ENCODE assay signal across 38 cellular contexts in genomic region chr4:84504821-84505220, GRCh38. TPM values are rescaled to one million over a fixed set of nuclear protein-coding genes. Genes with fewer than 3 reads are reported as not detected.
"Had no signal": no experiment of that assay in that cellular context is flagged by ENCODE, and none has a peak within 500 bp of the region (broad histone marks: within the 10 kb centered on the region; RNA-seq: fewer than 3 reads in every experiment).

No MANE protein-coding gene starts in this region.

- H3K9me3 ChIP-seq: ascending aorta had no signal

- DNase-seq: activated B cell treated with CpG ODN at 0.5 μM for 24 hours; activated CD4-positive, alpha-beta memory T cell treated with anti-CD3 and anti-CD28 coated beads, Interleukin-2, amount 10 ng/mL, durations not matched to agents 7 days and 5 days; activated CD4-positive, alpha-beta T cell treated with anti-CD3 and anti-CD28 coated beads for 48 hours; activated CD4-positive, alpha-beta T cell treated with anti-CD3 and anti-CD28 coated beads, Interleukin-2, amount 10 ng/mL, durations not matched to agents 7 days and 5 days; activated CD4-positive, alpha-beta T cell treated with anti-CD3 and anti-CD28 coated beads, Interleukin-2, amount 50 U/mL, for 48 hours; activated CD4-positive, CD25-positive, alpha-beta regulatory T cell treated with anti-CD3 and anti-CD28 coated beads, Interleukin-2, amount 50 U/mL, for 72 hours; activated CD8-positive, alpha-beta memory T cell treated with anti-CD3 and anti-CD28 coated beads, Interleukin-2, amount 50 U/mL, for 4 hours; activated effector memory CD4-positive, alpha-beta T cell treated with anti-CD3 and anti-CD28 coated beads, Interleukin-2, amount 50 U/mL, for 16 hours; activated gamma-delta T cell treated with Interleukin-2 at 50 U/mL for 16 hours; activated naive CD4-positive, alpha-beta T cell; activated naive CD4-positive, alpha-beta T cell treated with anti-CD3 and anti-CD28 coated beads, Interleukin-2, amount 10 ng/mL, durations not matched to agents 7 days and 5 days; activated naive CD8-positive, alpha-beta T cell treated with anti-CD3 and anti-CD28 coated beads, Interleukin-2, amount 10 ng/mL, durations not matched to agents 7 days and 5 days; activated naive CD8-positive, alpha-beta T cell treated with anti-CD3 and anti-CD28 coated beads, Interleukin-2, amount 50 U/mL, for 24 hours; activated T-cell treated with anti-CD3 and anti-CD28 coated beads for 4 hours; activated T-cell treated with anti-CD3 and anti-CD28 coated beads, Interleukin-2, amount 50 U/mL, for 1 hour; activated T-cell treated with anti-CD3 and anti-CD28 coated beads, Interleukin-2, amount 50 U/mL, for 4 hours; activated T-cell treated with anti-CD3 and anti-CD28 coated beads, Interleukin-2, amount 50 U/mL, for 72 hours; amygdala; anterior cingulate cortex; caudate nucleus; cerebellar nuclear complex; T-helper 1 cell; T-helper 2 cell; T-helper 9 cell had no signal

- FAIRE-seq: bronchial epithelial cell, TTC549 had no signal

- H3K36me3 Mint-ChIP-seq: brain had no signal

- H3K9me3 Mint-ChIP-seq: activated CD4-positive, alpha-beta memory T cell treated with anti-CD3 and anti-CD28 coated beads, Interleukin-2, amount 10 ng/mL, durations not matched to agents 7 days and 5 days; activated CD4-positive, alpha-beta T cell treated with anti-CD3 and anti-CD28 coated beads, Interleukin-2, amount 10 ng/mL, durations not matched to agents 7 days and 5 days; activated naive CD4-positive, alpha-beta T cell treated with anti-CD3 and anti-CD28 coated beads, Interleukin-2, amount 10 ng/mL, durations not matched to agents 7 days and 5 days; activated T-cell treated with anti-CD3 and anti-CD28 coated beads, Interleukin-2, amount 50 U/mL, for 72 hours; activated T-helper 17 cell treated with anti-CD3 and anti-CD28 coated beads, Interleukin-2, amount 50 U/mL, for 72 hours; central memory CD8-positive, alpha-beta T cell; T-helper 2 cell treated with Interferon-gamma antibody and Interleukin-4, amounts not matched to agents 5 μg/mL and 100 μg/mL, for 36 hours had no signal

- ATAC-seq: activated naive CD8-positive, alpha-beta T cell treated with anti-CD3 and anti-CD28 coated beads, Interleukin-2, amount 50 U/mL, for 24 hours; activated T-cell treated with anti-CD3 and anti-CD28 coated beads, Interleukin-2, amount 50 U/mL, for 4 hours; activated T-cell treated with anti-CD3 and anti-CD28 coated beads, Interleukin-2, amount 50 U/mL, for 72 hours; activated T-helper 17 cell treated with anti-CD3 and anti-CD28 coated beads, Interleukin-2, amount 50 U/mL, for 72 hours had no signal

- H3K36me3 ChIP-seq: ascending aorta, cardiac muscle cell had no signal

- H3K4me3 ChIP-seq: ascending aorta, cardiac muscle cell had no signal

- H3K27ac ChIP-seq: ascending aorta, cardiac muscle cell, VCaP had no signal

- H3K4me3 Mint-ChIP-seq: activated B cell treated with CpG ODN at 0.5 μM for 24 hours; activated CD4-positive, alpha-beta memory T cell treated with anti-CD3 and anti-CD28 coated beads, Interleukin-2, amount 10 ng/mL, durations not matched to agents 7 days and 5 days; activated CD4-positive, alpha-beta T cell treated with anti-CD3 and anti-CD28 coated beads, Interleukin-2, amount 10 ng/mL, durations not matched to agents 7 days and 5 days; activated naive CD4-positive, alpha-beta T cell treated with anti-CD3 and anti-CD28 coated beads, Interleukin-2, amount 10 ng/mL, durations not matched to agents 7 days and 5 days; activated naive CD4-positive, alpha-beta T cell treated with anti-CD3 and anti-CD28 coated beads, Interleukin-2, amount 50 U/mL, for 24 hours; activated naive CD8-positive, alpha-beta T cell; activated naive CD8-positive, alpha-beta T cell treated with anti-CD3 and anti-CD28 coated beads, Interleukin-2, amount 10 ng/mL, durations not matched to agents 7 days and 5 days; activated naive CD8-positive, alpha-beta T cell treated with anti-CD3 and anti-CD28 coated beads, Interleukin-2, amount 50 U/mL, for 24 hours; activated T-cell treated with anti-CD3 and anti-CD28 coated beads, Interleukin-2, amount 50 U/mL, for 4 hours; activated T-cell treated with anti-CD3 and anti-CD28 coated beads, Interleukin-2, amount 50 U/mL, for 72 hours; activated T-helper 1 cell treated with anti-CD3 and anti-CD28 coated beads, Interleukin-12 subunit alpha, Interleukin-12 subunit beta, Interleukin-2, Interleukin-4 antibody, amounts not matched to agents 30 ng/mL and 10 ng/mL and 1 ng/mL, durations not matched to agents 14 hours and 24 hours and 36 hours; activated T-helper 17 cell treated with anti-CD3 and anti-CD28 coated beads, Interleukin-2, amount 50 U/mL, for 72 hours; brain; central memory CD8-positive, alpha-beta T cell; T-helper 1 cell treated with Interleukin-12 subunit alpha and Interleukin-12 subunit beta and Interleukin-4 antibody, amounts not matched to agents 30 μg/mL and 1 μg/mL, for 36 hours; T-helper 2 cell treated with Interferon-gamma antibody and Interleukin-4, amounts not matched to agents 5 μg/mL and 100 μg/mL, for 36 hours had no signal

- H3K27ac Mint-ChIP-seq: activated B cell treated with CpG ODN at 0.5 μM for 24 hours; activated CD4-positive, alpha-beta memory T cell treated with anti-CD3 and anti-CD28 coated beads, Interleukin-2, amount 10 ng/mL, durations not matched to agents 7 days and 5 days; activated CD4-positive, alpha-beta T cell treated with anti-CD3 and anti-CD28 coated beads, Interleukin-2, amount 10 ng/mL, durations not matched to agents 7 days and 5 days; activated naive CD4-positive, alpha-beta T cell treated with anti-CD3 and anti-CD28 coated beads, Interleukin-2, amount 10 ng/mL, durations not matched to agents 7 days and 5 days; activated naive CD4-positive, alpha-beta T cell treated with anti-CD3 and anti-CD28 coated beads, Interleukin-2, amount 50 U/mL, for 24 hours; activated naive CD8-positive, alpha-beta T cell; activated naive CD8-positive, alpha-beta T cell treated with anti-CD3 and anti-CD28 coated beads, Interleukin-2, amount 10 ng/mL, durations not matched to agents 7 days and 5 days; activated naive CD8-positive, alpha-beta T cell treated with anti-CD3 and anti-CD28 coated beads, Interleukin-2, amount 50 U/mL, for 24 hours; activated T-helper 1 cell treated with anti-CD3 and anti-CD28 coated beads, Interleukin-12 subunit alpha, Interleukin-12 subunit beta, Interleukin-2, Interleukin-4 antibody, amounts not matched to agents 30 ng/mL and 10 ng/mL and 1 ng/mL, durations not matched to agents 14 hours and 24 hours and 36 hours; activated T-helper 17 cell treated with anti-CD3 and anti-CD28 coated beads, Interleukin-2, amount 50 U/mL, for 72 hours; brain; T-helper 1 cell treated with Interleukin-12 subunit alpha and Interleukin-12 subunit beta and Interleukin-4 antibody, amounts not matched to agents 30 μg/mL and 1 μg/mL, for 36 hours; T-helper 2 cell treated with Interferon-gamma antibody and Interleukin-4, amounts not matched to agents 5 μg/mL and 100 μg/mL, for 36 hours had no signal

- H3K4me1 Mint-ChIP-seq: activated CD4-positive, alpha-beta T cell treated with anti-CD3 and anti-CD28 coated beads, Interleukin-2, amount 10 ng/mL, durations not matched to agents 7 days and 5 days; activated naive CD4-positive, alpha-beta T cell treated with anti-CD3 and anti-CD28 coated beads, Interleukin-2, amount 10 ng/mL, durations not matched to agents 7 days and 5 days; activated T-helper 17 cell treated with anti-CD3 and anti-CD28 coated beads, Interleukin-2, amount 50 U/mL, for 72 hours had no signal

RNA-seq across cellular contexts. Expression of gene NKX6-1, which starts 5.7 kb away (rescaled TPM):
- total RNA-seq: activated B cell treated with CpG ODN at 0.5 μM for 24 hours; activated CD4-positive, alpha-beta memory T cell treated with anti-CD3 and anti-CD28 coated beads, Interleukin-2, amount 10 ng/mL, durations not matched to agents 7 days and 5 days; activated CD4-positive, alpha-beta T cell treated with anti-CD3 and anti-CD28 coated beads, Interleukin-2, amount 10 ng/mL, durations not matched to agents 7 days and 5 days; activated CD8-positive, alpha-beta memory T cell treated with anti-CD3 and anti-CD28 coated beads for 36 hours; activated naive CD8-positive, alpha-beta T cell treated with anti-CD3 and anti-CD28 coated beads, Interleukin-2, amount 10 ng/mL, durations not matched to agents 7 days and 5 days; activated T-cell treated with anti-CD3 and anti-CD28 coated beads, Interleukin-2, amount 50 U/mL, for 4 hours; activated T-cell treated with anti-CD3 and anti-CD28 coated beads, Interleukin-2, amount 50 U/mL, for 72 hours; activated T-helper 1 cell treated with anti-CD3 and anti-CD28 coated beads, Interleukin-12 subunit alpha, Interleukin-12 subunit beta, Interleukin-2, Interleukin-4 antibody, amounts not matched to agents 30 ng/mL and 10 ng/mL and 1 ng/mL, durations not matched to agents 14 hours and 24 hours and 36 hours; activated T-helper 17 cell treated with anti-CD3 and anti-CD28 coated beads, Interleukin-2, amount 50 U/mL, for 72 hours; ascending aorta; bronchial epithelial cell; cardiac muscle cell had no signal
- polyA plus RNA-seq: cardiac muscle cell had no signal
